In the genomic region with DNA sequence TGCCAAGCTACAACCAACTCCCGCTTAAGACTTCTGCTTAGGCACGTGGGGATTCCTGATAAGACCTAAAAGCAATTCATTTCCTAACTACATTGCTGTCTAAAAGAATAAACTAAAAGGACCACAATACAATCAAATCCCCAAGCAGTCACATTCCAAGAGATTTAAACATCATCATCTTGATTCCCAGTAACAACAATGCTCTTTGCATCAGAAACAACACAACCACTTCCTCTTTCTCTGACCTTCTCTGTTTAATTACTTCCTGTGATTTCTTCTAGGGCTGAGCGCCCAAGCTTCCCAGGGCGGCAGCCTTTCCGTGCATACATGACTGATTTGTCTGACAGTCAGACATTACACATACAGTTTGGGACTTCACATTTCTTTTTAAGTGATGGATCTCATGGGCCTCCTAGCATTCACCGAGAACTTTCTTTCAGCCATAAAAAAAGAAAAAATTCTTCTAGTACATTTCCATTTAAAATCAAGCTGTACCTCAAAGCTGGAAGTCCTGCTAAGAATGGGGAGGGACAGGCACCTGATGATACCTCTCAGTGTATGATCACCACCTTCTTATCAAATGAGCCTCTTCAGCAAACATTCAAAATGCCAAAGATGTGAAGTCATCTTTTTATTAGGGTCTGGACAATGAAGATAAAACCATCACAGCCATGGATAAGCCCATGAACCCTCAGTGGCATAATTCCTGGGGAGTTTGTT, we compare ENCODE assay signal across 8 cellular contexts. TPM values are rescaled to one million over a fixed set of nuclear protein-coding genes. Genes with fewer than 3 reads are reported as not detected.
A peak's percentile ranks its signal among the peaks of the same experiment; 100 is the strongest.
DNase-seq lines count a peak whose midpoint lies in the region; ATAC-seq, FAIRE-seq and TF ChIP-seq lines count a peak whose summit lies in the region.

No MANE protein-coding gene starts in this region.

- peak overlapping the region; percentile 46 for H4K5ac ChIP-seq in IMR-90 (ENCODE audit: low read depth, low read length)

- TF ChIP-seq RAD21 in IMR-90 (IDR thresholded peaks at IDR 0.05; ENCODE audit: low read length), result no peak

- no peak for ATAC-seq in CD4-positive, CD25-positive, alpha-beta regulatory T cell (ENCODE audit: low read depth in 2 of 2)
- ATAC-seq in GM21367 (IDR thresholded peaks at IDR 0.05; ENCODE audit: unreplicated experiment) (peak; percentile 67), IMR-90 (ENCODE audit: low read depth) (peak; percentile 83), lower lobe of right lung (peak; percentile 38 to 60), pancreas (no peak)
- no peak for ATAC-seq in activated T-helper 17 cell treated with anti-CD3 and anti-CD28 coated beads, Interleukin-2, amount 50 U/mL, for 72 hours (replicated peaks)

- no peaks in the 10 kb centered on the region for H3K36me3 ChIP-seq in CD4-positive, CD25-positive, alpha-beta regulatory T cell (ENCODE audit: control insufficient read depth, insufficient read depth, low read length)
- H3K36me3 ChIP-seq in IMR-90 (ENCODE audit: control insufficient read depth, insufficient read depth, low read length) (no peaks in the 10 kb centered on the region), lower lobe of right lung (no peaks in the 10 kb centered on the region), vagina (no peaks in the 10 kb centered on the region), pancreas (no peaks in the 10 kb centered on the region)

- peak overlapping the region; percentile 60; the same call in 1 of the 2 replicates for H2BK120ac ChIP-seq in IMR-90 (ENCODE audit: low read depth, low read length)

- no peaks in the 10 kb centered on the region for H3K27me3 Mint-ChIP-seq in CD4-positive, CD25-positive, alpha-beta regulatory T cell
- no peaks in the 10 kb centered on the region for H3K27me3 Mint-ChIP-seq in activated T-helper 17 cell treated with anti-CD3 and anti-CD28 coated beads, Interleukin-2, amount 50 U/mL, for 72 hours

- no peak overlapping the region for H3K18ac ChIP-seq in IMR-90 (ENCODE audit: low read depth, low read length)

- intact Hi-C loops in IMR-90 (cut with micrococcal nuclease), result loop anchor here (2.0 kb wide), 1 partner anchor 54 kb away; no protein-coding TSS in a partner anchor
- intact Hi-C loops in lower lobe of right lung (cut with DNase I), result no loop called here
- intact Hi-C loops in vagina (cut with DNase I), result no loop called here
- intact Hi-C loops in pancreas (cut with DNase I), result no loop called here

- no peaks in the 10 kb centered on the region for H3K27me3 ChIP-seq in CD4-positive, CD25-positive, alpha-beta regulatory T cell (ENCODE audit: control insufficient read depth, insufficient read depth, low read length)
- H3K27me3 ChIP-seq in IMR-90 (ENCODE audit: control insufficient read depth, insufficient read depth, low read length), result no peaks in the 10 kb centered on the region
- no peaks in the 10 kb centered on the region for H3K27me3 ChIP-seq in lower lobe of right lung (ENCODE audit: low read depth)
- no peaks in the 10 kb centered on the region for H3K27me3 ChIP-seq in vagina
- H3K27me3 ChIP-seq in pancreas, result no peaks in the 10 kb centered on the region

- H2AFZ ChIP-seq in IMR-90 (replicated peaks; ENCODE audit: low read length, poor library complexity), result no peak overlapping the region

- H2BK5ac ChIP-seq in IMR-90 (ENCODE audit: low read depth, low read length, poor library complexity, severe bottlenecking), result peak overlapping the region; percentile 5

- no peak for FAIRE-seq in pancreas (lab: Jason Lieb, UNC)

- H3K14ac ChIP-seq in IMR-90 (replicated peaks; ENCODE audit: low read depth, low read length), result 0 out of 2 replicates have a peak overlapping the region, but pooled peaks have one; percentile 16

- peaks cover 17 to 36% (median 26%) of the 10 kb centered on the region in 4 donors for H3K4me1 Mint-ChIP-seq in CD4-positive, CD25-positive, alpha-beta regulatory T cell
- peaks cover 15% of the 10 kb centered on the region for H3K4me1 Mint-ChIP-seq in activated T-helper 17 cell treated with anti-CD3 and anti-CD28 coated beads, Interleukin-2, amount 50 U/mL, for 72 hours

- peaks cover 29% of the 10 kb centered on the region for H3K9me1 ChIP-seq in IMR-90 (ENCODE audit: insufficient read depth, low read length)

- no peak overlapping the region; the same call in 1 of the 2 replicates for H3K23ac ChIP-seq in IMR-90 (ENCODE audit: low read depth, low read length)

- 0 out of 3 replicates have a peak overlapping the region, but pooled peaks have one; percentile 23 for H2BK15ac ChIP-seq in IMR-90 (ENCODE audit: low read depth, low read length)

- POLR2A ChIA-PET in IMR-90 (lab: Charles Lee; ENCODE audit: unreplicated experiment), result interaction anchor here (0.6 kb wide), 1 partner anchor 11 kb away, joined by 4 read pairs; a partner anchor contains a TSS

- in situ Hi-C loops in IMR-90 (cut with MboI; ENCODE audit: low sequenced_read_pairs), result no loop called here

- H4K91ac ChIP-seq in IMR-90 (ENCODE audit: insufficient read depth, low read depth, low read length), result no peak overlapping the region; the same call in 1 of the 2 replicates

- TF ChIP-seq POLR2A in IMR-90 (IDR thresholded peaks at IDR 0.05; ENCODE audit: low read depth, low read length) (no peak), vagina (IDR thresholded peaks at IDR 0.05) (no peak)

- no peaks in the 10 kb centered on the region for H3K9me3 Mint-ChIP-seq in CD4-positive, CD25-positive, alpha-beta regulatory T cell
- H3K9me3 Mint-ChIP-seq in activated T-helper 17 cell treated with anti-CD3 and anti-CD28 coated beads, Interleukin-2, amount 50 U/mL, for 72 hours, result no peaks in the 10 kb centered on the region

- peak in 1 of 3 donors; percentile 28 for DNase-seq in CD4-positive, CD25-positive, alpha-beta regulatory T cell
- DNase-seq in IMR-90, result peak; percentile 80
- DNase-seq in lower lobe of right lung, result peak; percentile 58
- no peak for DNase-seq in vagina (ENCODE audit: extremely low spot score in 2 of 2)
- DNase-seq in hippocampal formation (lab: John Stamatoyannopoulos, UW), result no peak
- no peak for DNase-seq in pancreas

- CTCF ChIA-PET in IMR-90 (lab: Yijun Ruan, JAX), result interaction anchor here (1.5 kb wide), 1 partner anchor 120 kb away, joined by 5 read pairs; no protein-coding TSS in a partner anchor

- peaks cover 87% of the 10 kb centered on the region for H4K20me1 ChIP-seq in IMR-90 (ENCODE audit: insufficient read depth, low read length)

- BruUV-seq in IMR-90 (replicated peaks; lab: Mats Ljungman, UMichigan), result no TSS peak

- peaks cover 49 to 88% of the 10 kb centered on the region in 2 experiments for H3K79me1 ChIP-seq in IMR-90 (ENCODE audit: low read depth in 1 of 2, low read length in 2 of 2)

- dilution Hi-C loops in IMR-90 (cut with HindIII; ENCODE audit: low sequenced_read_pairs, unreplicated experiment), result no loop called here

- H3K9me3 ChIP-seq in CD4-positive, CD25-positive, alpha-beta regulatory T cell (ENCODE audit: control insufficient read depth in 2 of 2, low read length in 2 of 2), result no peaks in the 10 kb centered on the region
- H3K9me3 ChIP-seq in IMR-90 (ENCODE audit: control insufficient read depth, insufficient read depth, low read length) (no peaks in the 10 kb centered on the region), lower lobe of right lung (no peaks in the 10 kb centered on the region), vagina (no peaks in the 10 kb centered on the region), pancreas (no peaks in the 10 kb centered on the region)

- H2AK5ac ChIP-seq in IMR-90 (ENCODE audit: low read depth, low read length), result peak overlapping the region; percentile 51

- no peak overlapping the region for H2AK9ac ChIP-seq in IMR-90 (replicated peaks; ENCODE audit: low read depth, low read length, poor library complexity)

- H3K4ac ChIP-seq in IMR-90 (ENCODE audit: low read depth, low read length), result peak overlapping the region; percentile 44; the same call in 1 of the 2 replicates

- H3K4me1 ChIP-seq in CD4-positive, CD25-positive, alpha-beta regulatory T cell (ENCODE audit: control insufficient read depth, insufficient read depth, low read length, poor library complexity, severe bottlenecking), result no peaks in the 10 kb centered on the region
- H3K4me1 ChIP-seq in IMR-90 (ENCODE audit: control insufficient read depth, insufficient read depth, low read length), result peaks cover 5% of the 10 kb centered on the region
- H3K4me1 ChIP-seq in lower lobe of right lung, result peaks cover 37% of the 10 kb centered on the region
- peaks cover 38% of the 10 kb centered on the region for H3K4me1 ChIP-seq in vagina
- peaks cover 27 to 38% (median 29%) of the 10 kb centered on the region in 3 donors for H3K4me1 ChIP-seq in pancreas

- no peak overlapping the region for H3K9ac ChIP-seq in IMR-90 (ENCODE audit: low read depth, low read length)

- peak overlapping the region; percentile 4 for H3K4me3 ChIP-seq in CD4-positive, CD25-positive, alpha-beta regulatory T cell (ENCODE audit: low read depth, low read length)
- H3K4me3 ChIP-seq in IMR-90 (ENCODE audit: insufficient read depth, low read depth, low read length) (no peak overlapping the region), lower lobe of right lung (no peak overlapping the region), vagina (no peak overlapping the region), pancreas (no peak overlapping the region)

- peak overlapping the region; percentile 31 to 53; a peak in 3 of 4 replicates for H4K8ac ChIP-seq in IMR-90 (ENCODE audit: low read depth in 2 of 2, low read length in 2 of 2)

- WGBS in IMR-90 (ENCODE audit: extremely low coverage in 2 of 2, insufficient read length in 1 of 2), 2 experiments, result 12% methylated on average over 5 of the region's 6 CpGs; no CpG with 5 or more reads in 1 of the 2 experiments
- WGBS in pancreas, 2 donors, result 55 to 58% methylated on average over 6 of the region's 6 CpGs

- H3K27ac Mint-ChIP-seq in CD4-positive, CD25-positive, alpha-beta regulatory T cell, result no peak overlapping the region
- peak overlapping the region; percentile 5 for H3K27ac Mint-ChIP-seq in activated T-helper 17 cell treated with anti-CD3 and anti-CD28 coated beads, Interleukin-2, amount 50 U/mL, for 72 hours

- peak overlapping the region; percentile 28; the same call in 1 of the 2 replicates for H3K4me2 ChIP-seq in IMR-90 (ENCODE audit: low read depth, low read length)

- 0 out of 2 replicates have a peak overlapping the region, but pooled peaks have one; percentile 13 for H2BK20ac ChIP-seq in IMR-90 (ENCODE audit: low read depth, low read length)

- peak overlapping the region in 2 of 4 donors; percentile 29 to 81 for H3K4me3 Mint-ChIP-seq in CD4-positive, CD25-positive, alpha-beta regulatory T cell
- peak overlapping the region; percentile 24 for H3K4me3 Mint-ChIP-seq in activated T-helper 17 cell treated with anti-CD3 and anti-CD28 coated beads, Interleukin-2, amount 50 U/mL, for 72 hours

- no peak overlapping the region for H3K56ac ChIP-seq in IMR-90 (ENCODE audit: extremely low read depth, insufficient read depth, low read length)

- no peak overlapping the region for H3K27ac ChIP-seq in CD4-positive, CD25-positive, alpha-beta regulatory T cell (ENCODE audit: insufficient read depth, low read length, poor library complexity, severe bottlenecking)
- H3K27ac ChIP-seq in IMR-90 (ENCODE audit: insufficient read depth, low read length) (peak overlapping the region; percentile 19; the same call in 1 of the 2 replicates), lower lobe of right lung (no peak overlapping the region), vagina (no peak overlapping the region), pancreas (peak overlapping the region in 1 of 4 donors; percentile 5)

- no peak for TF ChIP-seq CTCF in IMR-90 (conservative IDR thresholded peaks at IDR 0.05; ENCODE audit: low read depth, low read length)
- no peak for TF ChIP-seq CTCF in lower lobe of right lung (IDR thresholded peaks at IDR 0.05)
- no peak for TF ChIP-seq CTCF in vagina (IDR thresholded peaks at IDR 0.05)
- no peak for TF ChIP-seq CTCF in pancreas (IDR thresholded peaks at IDR 0.05)

- no peaks in the 10 kb centered on the region for H3K36me3 Mint-ChIP-seq in CD4-positive, CD25-positive, alpha-beta regulatory T cell
- H3K36me3 Mint-ChIP-seq in activated T-helper 17 cell treated with anti-CD3 and anti-CD28 coated beads, Interleukin-2, amount 50 U/mL, for 72 hours (ENCODE audit: low read depth), result no peaks in the 10 kb centered on the region

RNA-seq across cellular contexts. Expression of a gene that starts 11.5 kb away (rescaled TPM):
- total RNA-seq in CD4-positive, CD25-positive, alpha-beta regulatory T cell, result 6.3 TPM
- polyA plus RNA-seq in CD4-positive, CD25-positive, alpha-beta regulatory T cell, result 1 to 10 TPM in 2 of 4 donors, under 1 TPM in 2; 0.23 to 1.2 (median 0.84) TPM
- 4.7 and 4.8 TPM in 2 replicates for total RNA-seq in IMR-90 (2012; rRNA removed)
- 18.7 and 19.1 TPM in 2 replicates for polyA plus RNA-seq in IMR-90 (2012; rRNA removed)
- polyA plus RNA-seq in IMR-90 (2012; cell fraction: cytosol; rRNA removed), result 12.6 and 28.8 TPM in 2 replicates
- polyA plus RNA-seq in IMR-90 (2012; cell fraction: nucleus; rRNA removed; ENCODE audit: low replicate concordance), result 23.1 and 31.2 TPM in 2 replicates
- total RNA-seq in activated T-helper 17 cell treated with anti-CD3 and anti-CD28 coated beads, Interleukin-2, amount 50 U/mL, for 72 hours, result 1 to 10 TPM; 5.6 to 9.6 TPM
- total RNA-seq in lower lobe of right lung, result 43.9 TPM
- total RNA-seq in vagina, result 18.4 TPM
- 10 to 100 TPM; 13.8 to 20.0 (median 16.3) TPM for total RNA-seq in pancreas
- 10 to 100 TPM in 1 of 2 donors, 1 to 10 TPM in 1; 6.2 to 12.2 TPM for polyA plus RNA-seq in pancreas

Comparison
In these comparisons a context has a peak if more than half of its experiments do, and no peak if none do; other contexts are left out.
1. ATAC-seq: peak in GM21367 (single experiment), IMR-90 (single experiment) and lower lobe of right lung (2 of 2); none in CD4-positive, CD25-positive, alpha-beta regulatory T cell (0 of 2), activated T-helper 17 cell treated with anti-CD3 and anti-CD28 coated beads, Interleukin-2, amount 50 U/mL, for 72 hours (single experiment) and pancreas (0 of 4).
2. DNase-seq: peak in IMR-90 (single experiment) and lower lobe of right lung (single experiment); none in vagina (0 of 2), hippocampal formation (0 of 2) and pancreas (0 of 6).